10 cellular contexts compared by ENCODE assay signal in the genomic region with DNA sequence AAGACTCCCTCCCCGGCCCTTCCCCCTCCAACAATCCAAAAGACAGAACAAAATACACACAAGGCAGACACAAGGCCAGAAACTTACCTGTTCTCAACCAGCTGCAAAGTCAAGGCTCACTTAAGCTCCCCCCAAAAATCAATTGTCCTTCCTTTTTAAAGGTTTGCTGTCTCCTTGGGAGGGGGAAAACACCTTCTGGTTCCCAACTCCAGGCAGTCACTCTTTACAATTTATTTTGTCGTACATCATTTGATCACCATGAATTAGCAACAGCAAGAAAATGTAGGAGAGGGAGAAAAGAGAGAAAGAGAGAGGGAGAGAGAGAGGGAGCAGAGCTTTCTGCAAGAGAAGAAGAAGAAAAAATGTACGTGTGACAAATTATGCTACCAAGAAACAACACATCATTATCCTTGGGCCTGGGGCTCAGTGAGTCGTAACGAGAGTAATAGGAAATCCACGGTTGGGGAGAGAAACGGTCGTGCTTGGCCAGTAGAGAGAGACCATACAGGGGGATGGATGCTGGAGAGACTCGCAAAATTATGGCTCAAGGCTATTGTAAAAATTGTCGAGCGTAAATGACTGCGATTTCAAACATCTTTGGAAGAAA. TPM values are rescaled to one million over a fixed set of nuclear protein-coding genes. Genes with fewer than 3 reads are reported as not detected.
A peak's percentile ranks its signal among the peaks of the same experiment; 100 is the strongest.
DNase-seq lines count a peak whose midpoint lies in the region; FAIRE-seq and TF ChIP-seq lines count a peak whose summit lies in the region.
"Had no signal": no experiment of that assay in that cellular context is flagged by ENCODE, and none has a peak within 500 bp of the region (broad histone marks: within the 10 kb centered on the region; RNA-seq: fewer than 3 reads in every experiment).

A gene with protein sequence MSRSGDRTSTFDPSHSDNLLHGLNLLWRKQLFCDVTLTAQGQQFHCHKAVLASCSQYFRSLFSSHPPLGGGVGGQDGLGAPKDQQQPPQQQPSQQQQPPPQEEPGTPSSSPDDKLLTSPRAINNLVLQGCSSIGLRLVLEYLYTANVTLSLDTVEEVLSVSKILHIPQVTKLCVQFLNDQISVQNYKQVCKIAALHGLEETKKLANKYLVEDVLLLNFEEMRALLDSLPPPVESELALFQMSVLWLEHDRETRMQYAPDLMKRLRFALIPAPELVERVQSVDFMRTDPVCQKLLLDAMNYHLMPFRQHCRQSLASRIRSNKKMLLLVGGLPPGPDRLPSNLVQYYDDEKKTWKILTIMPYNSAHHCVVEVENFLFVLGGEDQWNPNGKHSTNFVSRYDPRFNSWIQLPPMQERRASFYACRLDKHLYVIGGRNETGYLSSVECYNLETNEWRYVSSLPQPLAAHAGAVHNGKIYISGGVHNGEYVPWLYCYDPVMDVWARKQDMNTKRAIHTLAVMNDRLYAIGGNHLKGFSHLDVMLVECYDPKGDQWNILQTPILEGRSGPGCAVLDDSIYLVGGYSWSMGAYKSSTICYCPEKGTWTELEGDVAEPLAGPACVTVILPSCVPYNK (minus strand): TSS at position 444 of the 607 bp plus-strand sequence. CDS start 2,432 bp downstream, outside the sequence.

- no peak for FAIRE-seq in astrocyte (lab: Jason Lieb, UNC)
- FAIRE-seq: TTC549 had no signal

- no peaks in the 10 kb centered on the region for H3K79me2 ChIP-seq in astrocyte (ENCODE audit: insufficient read depth, low read length)
- H3K79me2 ChIP-seq in PC-9 (ENCODE audit: low read depth), result no peaks in the 10 kb centered on the region

- no peak within 1 kb of the TSS for H3K9ac ChIP-seq in astrocyte (ENCODE audit: low read length)

- no peaks in the 10 kb centered on the region for H4K20me1 ChIP-seq in astrocyte (ENCODE audit: insufficient read depth, low read length)
- H4K20me1 ChIP-seq in PC-9 (ENCODE audit: insufficient read depth), result no peaks in the 10 kb centered on the region

- peaks cover 40% of the 10 kb centered on the region for H3K27me3 ChIP-seq in astrocyte (ENCODE audit: insufficient read depth, low read length)
- H3K27me3 ChIP-seq in PC-9 (ENCODE audit: insufficient read depth, low read depth), result no peaks in the 10 kb centered on the region

- no peaks in the 10 kb centered on the region for H3K9me3 Mint-ChIP-seq in activated naive CD8-positive, alpha-beta T cell (ENCODE audit: low read depth)
- no peaks in the 10 kb centered on the region for H3K9me3 Mint-ChIP-seq in activated naive CD8-positive, alpha-beta T cell treated with anti-CD3 and anti-CD28 coated beads for 36 hours
- H3K9me3 Mint-ChIP-seq in astrocyte (ENCODE audit: unreplicated experiment) (no peaks in the 10 kb centered on the region), type B pancreatic cell (no peaks in the 10 kb centered on the region)

- intact Hi-C loops in PC-9 (cut with micrococcal nuclease; ENCODE audit: unreplicated experiment), result no loop called here

- no peaks in the 10 kb centered on the region for H3K9me3 ChIP-seq in astrocyte (ENCODE audit: insufficient read depth, low read depth, low read length)
- no peaks in the 10 kb centered on the region for H3K9me3 ChIP-seq in mesodermal cell (ENCODE audit: control insufficient read depth, low read length)
- H3K9me3 ChIP-seq in PC-9 (ENCODE audit: insufficient read depth, low read depth), result no peaks in the 10 kb centered on the region
- H3K9me3 ChIP-seq: BE2C had no signal

- H3K4me1 Mint-ChIP-seq in activated naive CD8-positive, alpha-beta T cell (ENCODE audit: low read depth), result peaks cover 10% of the 10 kb centered on the region
- H3K4me1 Mint-ChIP-seq in activated naive CD8-positive, alpha-beta T cell treated with anti-CD3 and anti-CD28 coated beads for 36 hours, result peaks cover 5% of the 10 kb centered on the region
- H3K4me1 Mint-ChIP-seq in astrocyte (ENCODE audit: low read depth, unreplicated experiment) (peaks cover 11% of the 10 kb centered on the region), type B pancreatic cell (ENCODE audit: unreplicated experiment) (peaks cover 11% of the 10 kb centered on the region)

- no peaks in the 10 kb centered on the region for H3F3A ChIP-seq in PC-9 (ENCODE audit: insufficient read depth, low read depth)

- H3K9me2 ChIP-seq in PC-9 (ENCODE audit: insufficient read depth), result no peaks in the 10 kb centered on the region

- POLR2A ChIA-PET in PC-9 (lab: Charles Lee; ENCODE audit: unreplicated experiment), result no interaction called here

- H3K4me2 ChIP-seq in astrocyte (ENCODE audit: low read length), result peak within 1 kb of the TSS; percentile 90
- H3K4me2 ChIP-seq in PC-9, result no peak within 1 kb of the TSS

- H3K27ac Mint-ChIP-seq in activated naive CD8-positive, alpha-beta T cell, result no peak within 1 kb of the TSS
- no peak within 1 kb of the TSS for H3K27ac Mint-ChIP-seq in activated naive CD8-positive, alpha-beta T cell treated with anti-CD3 and anti-CD28 coated beads for 36 hours
- H3K27ac Mint-ChIP-seq in astrocyte (ENCODE audit: unreplicated experiment), result no peak within 1 kb of the TSS
- H3K27ac Mint-ChIP-seq in type B pancreatic cell, result peak within 1 kb of the TSS; percentile 53

- H3K4me3 ChIP-seq in astrocyte (ENCODE audit: insufficient read depth, low read depth, low read length) (peak within 1 kb of the TSS; percentile 28), mesodermal cell (ENCODE audit: extremely low read depth, insufficient read depth, low read length, poor library complexity, severe bottlenecking) (peak within 1 kb of the TSS; percentile 44), PC-9 (no peak within 1 kb of the TSS)

- CTCF ChIA-PET in PC-9 (lab: Charles Lee), result no interaction called here

- no peaks in the 10 kb centered on the region for H3K36me3 ChIP-seq in astrocyte (ENCODE audit: insufficient read depth, low read length)
- no peaks in the 10 kb centered on the region for H3K36me3 ChIP-seq in mesodermal cell (ENCODE audit: control insufficient read depth, insufficient read depth, low read length)
- H3K36me3 ChIP-seq in PC-9 (ENCODE audit: low read depth), result no peaks in the 10 kb centered on the region
- H3K36me3 ChIP-seq: BE2C had no signal

- H3K4me3 Mint-ChIP-seq in activated naive CD8-positive, alpha-beta T cell, result peak within 1 kb of the TSS; percentile 34
- no peak within 1 kb of the TSS for H3K4me3 Mint-ChIP-seq in activated naive CD8-positive, alpha-beta T cell treated with anti-CD3 and anti-CD28 coated beads for 36 hours
- H3K4me3 Mint-ChIP-seq in astrocyte (ENCODE audit: unreplicated experiment), result peak within 1 kb of the TSS; percentile 73
- H3K4me3 Mint-ChIP-seq in type B pancreatic cell, result peak within 1 kb of the TSS; percentile 86

- DNase-seq in activated naive CD8-positive, alpha-beta T cell treated with anti-CD3 and anti-CD28 coated beads for 36 hours, result no peak
- no peak for DNase-seq in astrocyte (ENCODE audit: low read depth)
- DNase-seq in type B pancreatic cell (ENCODE audit: extremely low spot score, unreplicated experiment), result no peak
- no peak for DNase-seq in stimulated activated CD4-positive, alpha-beta T cell treated with anti-CD3 and anti-CD28 coated beads, Interleukin-4, amount 100 ng/mL, for 1 hour
- DNase-seq in PC-9, result no peak
- no peak for DNase-seq in SKM-1 (lab: John Stamatoyannopoulos, UW; ENCODE audit: unreplicated experiment)
- DNase-seq: BE2C had no signal

- H2AFZ ChIP-seq in astrocyte (ENCODE audit: low read depth, low read length) (peak within 1 kb of the TSS; percentile 56), PC-9 (no peak within 1 kb of the TSS)

- WGBS in mesodermal cell (ENCODE audit: insufficient coverage in 2 of 2), 2 experiments, result 0 to 2% methylated on average over 4 to 8 of the region's 12 CpGs

- H3K4me1 ChIP-seq in astrocyte (ENCODE audit: insufficient read depth, low read length), result peaks cover 11% of the 10 kb centered on the region
- H3K4me1 ChIP-seq in mesodermal cell (ENCODE audit: control insufficient read depth, insufficient read depth, low read length, poor library complexity, severe bottlenecking), result peaks cover 5% of the 10 kb centered on the region
- no peaks in the 10 kb centered on the region for H3K4me1 ChIP-seq in PC-9 (replicated peaks; ENCODE audit: insufficient read depth)
- H3K4me1 ChIP-seq: BE2C had no signal

- no TSS peak for BruUV-seq in PC-9 (replicated peaks; lab: Mats Ljungman, UMichigan)

- no peaks in the 10 kb centered on the region for H3K36me3 Mint-ChIP-seq in activated naive CD8-positive, alpha-beta T cell
- no peaks in the 10 kb centered on the region for H3K36me3 Mint-ChIP-seq in activated naive CD8-positive, alpha-beta T cell treated with anti-CD3 and anti-CD28 coated beads for 36 hours
- H3K36me3 Mint-ChIP-seq in astrocyte (ENCODE audit: low read depth, unreplicated experiment) (no peaks in the 10 kb centered on the region), type B pancreatic cell (no peaks in the 10 kb centered on the region)

- peaks cover 35% of the 10 kb centered on the region for H3K27me3 Mint-ChIP-seq in activated naive CD8-positive, alpha-beta T cell
- H3K27me3 Mint-ChIP-seq in activated naive CD8-positive, alpha-beta T cell treated with anti-CD3 and anti-CD28 coated beads for 36 hours, result peaks cover 62% of the 10 kb centered on the region
- H3K27me3 Mint-ChIP-seq in astrocyte (ENCODE audit: low read depth, unreplicated experiment) (peaks cover 36% of the 10 kb centered on the region), type B pancreatic cell (peaks cover 69% of the 10 kb centered on the region)

- H3K27ac ChIP-seq in astrocyte (ENCODE audit: low read depth, low read length) (no peak within 1 kb of the TSS), mesodermal cell (ENCODE audit: low read depth, low read length, severe bottlenecking) (no peak within 1 kb of the TSS), PC-9 (no peak within 1 kb of the TSS)

- TF ChIP-seq CTCF in astrocyte (IDR thresholded peaks at IDR 0.05; ENCODE audit: insufficient read depth, low read depth, low read length) (no peak), type B pancreatic cell (conservative IDR thresholded peaks at IDR 0.05) (no peak), PC-9 (conservative IDR thresholded peaks at IDR 0.05) (no peak)

RNA-seq across cellular contexts. Expression of the gene that starts here (rescaled TPM):
- under 1 TPM; 0.19 to 0.20 TPM for total RNA-seq in activated naive CD8-positive, alpha-beta T cell treated with anti-CD3 and anti-CD28 coated beads for 36 hours
- 0.39 and 0.43 TPM in 2 replicates for total RNA-seq in astrocyte
- 1.9 TPM for polyA plus RNA-seq in mesodermal cell (2013, experiment 1 of 2)
- 1.6 TPM for polyA plus RNA-seq in mesodermal cell (2013, experiment 2 of 2)
- total RNA-seq in type B pancreatic cell (ENCODE audit: low replicate concordance), result 0.81 and 6.1 TPM in 2 replicates
- not detected in 2 replicates for total RNA-seq in PC-9 (2021)
